In the genomic region with DNA sequence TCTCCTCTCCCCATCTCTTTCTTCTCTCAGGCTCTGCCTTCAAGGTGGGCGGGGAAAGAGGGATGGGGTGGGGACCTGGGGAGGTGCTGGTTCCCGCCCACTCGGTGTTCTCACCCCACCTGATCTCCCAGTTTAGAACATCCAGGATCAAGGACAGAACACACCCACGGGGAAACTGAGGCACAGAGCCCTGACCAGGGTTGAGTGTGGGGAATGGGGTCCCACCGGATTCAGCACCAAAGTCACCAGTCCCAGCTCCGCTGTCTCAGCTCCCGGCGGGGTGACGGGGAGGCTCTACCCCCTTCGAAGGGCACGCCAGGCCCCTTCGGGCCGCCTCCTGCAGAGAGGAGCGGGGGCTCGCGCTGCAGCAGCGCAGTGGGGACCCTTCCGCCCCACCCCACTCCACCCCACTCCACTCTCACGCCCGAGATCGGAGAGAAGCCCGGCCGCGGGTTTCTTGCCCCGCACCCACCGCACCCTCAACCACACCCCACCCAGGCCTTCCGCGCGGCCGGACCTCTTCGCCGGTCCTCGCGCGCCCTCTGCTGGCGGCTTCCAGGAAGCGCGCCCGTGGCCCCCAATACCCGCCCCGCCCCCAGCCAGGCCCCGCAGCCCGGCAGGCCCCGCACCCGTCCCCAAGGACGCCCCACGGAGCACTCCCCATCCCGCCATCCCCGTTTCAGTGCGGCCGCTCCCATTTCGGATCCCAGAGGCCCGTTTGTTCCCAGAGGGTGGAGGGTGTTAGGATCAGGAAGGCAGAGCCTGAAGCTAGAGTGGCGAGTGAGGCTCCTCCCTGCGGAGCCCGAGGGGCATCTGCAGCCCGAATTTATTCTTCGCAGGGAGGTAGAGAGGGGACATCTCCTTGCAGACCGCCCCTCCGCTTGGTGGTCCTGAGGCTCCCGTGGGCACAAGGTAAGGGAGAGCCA, we compare ENCODE assay signal across 9 cellular contexts. TPM values are rescaled to one million over a fixed set of nuclear protein-coding genes. Genes with fewer than 3 reads are reported as not detected.
DNase-seq lines count a peak whose midpoint lies in the region; ATAC-seq and TF ChIP-seq lines count a peak whose summit lies in the region.
"Had no signal": no experiment of that assay in that cellular context is flagged by ENCODE, and none has a peak within 500 bp of the region (broad histone marks: within the 10 kb centered on the region; RNA-seq: fewer than 3 reads in every experiment).

No MANE protein-coding gene starts in this region.

- H3K9ac ChIP-seq in HUES6 (ENCODE audit: low read length) = peak overlapping the region; percentile 49

- H3K27ac Mint-ChIP-seq in CD8-positive, alpha-beta T cell = no peak overlapping the region
- no peak overlapping the region for H3K27ac Mint-ChIP-seq in activated naive CD4-positive, alpha-beta T cell treated with anti-CD3 and anti-CD28 coated beads, Interleukin-2, amount 10 ng/mL, durations not matched to agents 7 days and 5 days
- H3K27ac Mint-ChIP-seq in osteocyte (ENCODE audit: unreplicated experiment) = no peak overlapping the region

- H3K4me3 Mint-ChIP-seq in CD8-positive, alpha-beta T cell = peak overlapping the region; percentile 72
- peak overlapping the region; percentile 74 for H3K4me3 Mint-ChIP-seq in activated naive CD4-positive, alpha-beta T cell treated with anti-CD3 and anti-CD28 coated beads, Interleukin-2, amount 10 ng/mL, durations not matched to agents 7 days and 5 days
- H3K4me3 Mint-ChIP-seq in osteocyte (ENCODE audit: unreplicated experiment) = peak overlapping the region; percentile 70

- no peaks in the 10 kb centered on the region for H3K9me3 ChIP-seq in CD8-positive, alpha-beta T cell (ENCODE audit: low read length)
- no peaks in the 10 kb centered on the region for H3K9me3 ChIP-seq in HUES6 (ENCODE audit: control insufficient read depth, insufficient read depth, low read depth, low read length)
- H3K9me3 ChIP-seq in thoracic aorta = peaks cover 7% of the 10 kb centered on the region

- intact Hi-C loops in CD8-positive, alpha-beta T cell (cut with DNase I, micrococcal nuclease) = loop anchor here (1.0 to 5.0 kb wide), 8 partner anchors 18 to 408 kb away; partner anchors contain the start of genes DPCD (in 1 of the 2), FBXW4 (in 1 of the 2) and POLL (in 1 of the 2)
- intact Hi-C loops in head of caudate nucleus (cut with DNase I) = loop anchor here (5.0 kb wide), 2 partner anchors 278 to 358 kb away; no protein-coding TSS in a partner anchor

- in situ Hi-C loops in SK-MEL-5 (cut with HindIII; ENCODE audit: low pct_unique_long_range_greater_than_20kb, low sequenced_read_pairs) = no loop called here

- peak overlapping the region; percentile 69 for H3K4me3 ChIP-seq in CD8-positive, alpha-beta T cell (ENCODE audit: low read depth, low read length)
- H3K4me3 ChIP-seq in HUES6 (ENCODE audit: low read depth, low read length) (peak overlapping the region; percentile 79), thoracic aorta (peak overlapping the region; percentile 75)

- no peaks in the 10 kb centered on the region for H3K9me3 Mint-ChIP-seq in CD8-positive, alpha-beta T cell
- H3K9me3 Mint-ChIP-seq in activated naive CD4-positive, alpha-beta T cell treated with anti-CD3 and anti-CD28 coated beads, Interleukin-2, amount 10 ng/mL, durations not matched to agents 7 days and 5 days = no peaks in the 10 kb centered on the region
- H3K9me3 Mint-ChIP-seq in osteocyte (ENCODE audit: unreplicated experiment) = no peaks in the 10 kb centered on the region

- peak; percentile 92 for ATAC-seq in CD8-positive, alpha-beta T cell
- ATAC-seq in GM19438 (IDR thresholded peaks at IDR 0.05; ENCODE audit: low read depth, unreplicated experiment) (peak; percentile 70), thoracic aorta (ENCODE audit: insufficient number of reproducible peaks, low FRiP score, low read depth) (peak; percentile 15)

- peak; percentile 67 to 90 (median 76) for DNase-seq in CD8-positive, alpha-beta T cell
- DNase-seq in SK-MEL-5 (ENCODE audit: low read depth, low spot score) (peak; percentile 62), head of caudate nucleus (peak; percentile 44 to 95 (median 84)), osteocyte (ENCODE audit: extremely low spot score, unreplicated experiment) (peak; percentile 94), thoracic aorta (ENCODE audit: low spot score) (peak; percentile 13)
- DNase-seq in activated naive CD4-positive, alpha-beta T cell treated with anti-CD3 and anti-CD28 coated beads, Interleukin-2, amount 10 ng/mL, durations not matched to agents 7 days and 5 days = peak; percentile 86

- peaks cover 30% of the 10 kb centered on the region for H3K27me3 ChIP-seq in CD8-positive, alpha-beta T cell (ENCODE audit: insufficient read depth, low read length)
- H3K27me3 ChIP-seq in HUES6 (ENCODE audit: control insufficient read depth, insufficient read depth, low read length) (peaks cover 77% of the 10 kb centered on the region), thoracic aorta (replicated peaks; ENCODE audit: insufficient read depth) (peaks cover 10% of the 10 kb centered on the region)

- H3K27ac ChIP-seq in CD8-positive, alpha-beta T cell (ENCODE audit: low read depth, low read length) = no peak overlapping the region
- H3K27ac ChIP-seq in HUES6 (ENCODE audit: low read depth, low read length) (no peak overlapping the region), thoracic aorta (no peak overlapping the region)
- H3K27ac ChIP-seq: epithelial cell of prostate had no signal

- peaks cover 38% of the 10 kb centered on the region for H3K27me3 Mint-ChIP-seq in CD8-positive, alpha-beta T cell (ENCODE audit: low read depth)
- peaks cover 73% of the 10 kb centered on the region for H3K27me3 Mint-ChIP-seq in activated naive CD4-positive, alpha-beta T cell treated with anti-CD3 and anti-CD28 coated beads, Interleukin-2, amount 10 ng/mL, durations not matched to agents 7 days and 5 days
- H3K27me3 Mint-ChIP-seq in osteocyte (ENCODE audit: unreplicated experiment) = peaks cover 32% of the 10 kb centered on the region

- no peaks in the 10 kb centered on the region for H3K36me3 Mint-ChIP-seq in CD8-positive, alpha-beta T cell
- peaks cover 2% of the 10 kb centered on the region for H3K36me3 Mint-ChIP-seq in activated naive CD4-positive, alpha-beta T cell treated with anti-CD3 and anti-CD28 coated beads, Interleukin-2, amount 10 ng/mL, durations not matched to agents 7 days and 5 days
- no peaks in the 10 kb centered on the region for H3K36me3 Mint-ChIP-seq in osteocyte (ENCODE audit: unreplicated experiment)

- POLR2A ChIA-PET in CD8-positive, alpha-beta T cell (lab: Charles Lee) = no interaction called here

- peak; percentile 89 for TF ChIP-seq CTCF in CD8-positive, alpha-beta T cell (IDR thresholded peaks at IDR 0.05)
- TF ChIP-seq CTCF in osteocyte (IDR thresholded peaks at IDR 0.05) (peak; percentile 96), thoracic aorta (IDR thresholded peaks at IDR 0.05) (peak; percentile 98)

- H3K36me3 ChIP-seq in CD8-positive, alpha-beta T cell (ENCODE audit: insufficient read depth, low read length) = no peaks in the 10 kb centered on the region
- H3K36me3 ChIP-seq in HUES6 (ENCODE audit: control insufficient read depth, insufficient read depth, low read length) (no peaks in the 10 kb centered on the region), thoracic aorta (no peaks in the 10 kb centered on the region)

- H3K4me1 Mint-ChIP-seq in CD8-positive, alpha-beta T cell (ENCODE audit: low read depth) = peaks cover 20% of the 10 kb centered on the region
- peaks cover 20% of the 10 kb centered on the region for H3K4me1 Mint-ChIP-seq in activated naive CD4-positive, alpha-beta T cell treated with anti-CD3 and anti-CD28 coated beads, Interleukin-2, amount 10 ng/mL, durations not matched to agents 7 days and 5 days
- peaks cover 15% of the 10 kb centered on the region for H3K4me1 Mint-ChIP-seq in osteocyte (ENCODE audit: unreplicated experiment)

- CTCF ChIA-PET in CD8-positive, alpha-beta T cell (lab: Charles Lee) = interaction anchor here (0.6 to 10.2 kb wide), 33 partner anchors 10 to 474 kb away, joined by 3 to 118 read pairs (median 4); partner anchors contain the start of genes DPCD and POLL
- CTCF ChIA-PET in activated naive CD4-positive, alpha-beta T cell treated with anti-CD3 and anti-CD28 coated beads, Interleukin-2, amount 10 ng/mL, durations not matched to agents 7 days and 5 days (lab: Charles Lee) = interaction anchor here (0.5 to 4.3 kb wide), 27 partner anchors 9 to 474 kb away, joined by 3 to 40 read pairs (median 4); no protein-coding TSS in a partner anchor

- H3K4me1 ChIP-seq in CD8-positive, alpha-beta T cell (ENCODE audit: insufficient read depth, low read length) = peaks cover 16% of the 10 kb centered on the region
- H3K4me1 ChIP-seq in HUES6 (ENCODE audit: control insufficient read depth, insufficient read depth, low read length) = peaks cover 11% of the 10 kb centered on the region
- H3K4me1 ChIP-seq in thoracic aorta (ENCODE audit: control insufficient read depth in 1 of 2, low read depth in 2 of 2) = peaks cover 6 to 25% of the 10 kb centered on the region in 2 donors

RNA-seq across cellular contexts. Expression of gene POLL, which starts 18.0 kb away (rescaled TPM):
- total RNA-seq in CD8-positive, alpha-beta T cell = 10 to 100 TPM; 19.9 to 23.0 TPM
- 8.3 and 8.7 TPM in 2 replicates for total RNA-seq in SK-MEL-5 (2014; rRNA removed; shearing (Covaris generic))
- polyA plus RNA-seq in SK-MEL-5 (2015; cell fraction: cytosol; rRNA removed) = 16.7 and 22.5 TPM in 2 replicates
- polyA plus RNA-seq in SK-MEL-5 (2015; cell fraction: nucleus; rRNA removed) = 180 and 184 TPM in 2 replicates
- total RNA-seq in osteocyte (35.0 and 36.8 TPM in 2 replicates), thoracic aorta (10 to 100 TPM; 22.3 to 37.0 TPM)

RNA-seq across cellular contexts. Expression of gene DPCD, which starts 18.0 kb away (rescaled TPM):
- 1 to 10 TPM in 1 of 2 experiments, not detected in 1; 1.0 TPM for total RNA-seq in CD8-positive, alpha-beta T cell
- total RNA-seq in SK-MEL-5 (2014; rRNA removed; shearing (Covaris generic)) = 15.5 and 17.8 TPM in 2 replicates
- 11.1 and 12.7 TPM in 2 replicates for polyA plus RNA-seq in SK-MEL-5 (2015; cell fraction: cytosol; rRNA removed)
- polyA plus RNA-seq in SK-MEL-5 (2015; cell fraction: nucleus; rRNA removed) = 1.6 and 2.1 TPM in 2 replicates
- total RNA-seq in osteocyte = 14.9 and 15.3 TPM in 2 replicates
- total RNA-seq in thoracic aorta = 10 to 100 TPM; 12.6 to 22.9 TPM

Comparison
In these comparisons a context has a peak if more than half of its experiments do, and no peak if none do; other contexts are left out.
1. ATAC-seq: peak in every context shown above with its lines; median percentile 92 in CD8-positive, alpha-beta T cell; 70 in GM19438; 15 in thoracic aorta.
2. DNase-seq: peak in every context shown above with its lines; median percentile 94 in osteocyte; 86 in activated naive CD4-positive, alpha-beta T cell treated with anti-CD3 and anti-CD28 coated beads, Interleukin-2, amount 10 ng/mL, durations not matched to agents 7 days and 5 days; 84 in head of caudate nucleus; 76 in CD8-positive, alpha-beta T cell; 62 in SK-MEL-5; 13 in thoracic aorta.